12 cellular contexts compared by ENCODE assay signal in genomic region chr1:113534130-113534817, GRCh38.
A peak's percentile ranks its signal among the peaks of the same experiment; 100 is the strongest.
DNase-seq lines count a peak whose midpoint lies in the region; ATAC-seq and TF ChIP-seq lines count a peak whose summit lies in the region.
"Had no signal": no experiment of that assay in that cellular context is flagged by ENCODE, and none has a peak within 500 bp of the region (broad histone marks: within the 10 kb centered on the region; RNA-seq: fewer than 3 reads in every experiment).

No MANE protein-coding gene starts in this region.

- 0 out of 2 replicates have a peak, but pooled peaks cover 7% of the 10 kb centered on the region for H3K9me3 ChIP-seq in SJCRH30 (replicated peaks)
- H3K9me3 ChIP-seq in fibroblast of lung (ENCODE audit: control insufficient read depth, insufficient read depth, low read depth, low read length), result no peaks in the 10 kb centered on the region

- no peak overlapping the region for H3K4me3 Mint-ChIP-seq in GM23338
- H3K4me3 Mint-ChIP-seq: activated CD4-positive, alpha-beta T cell treated with anti-CD3 and anti-CD28 coated beads, Interleukin-2, amount 10 ng/mL, durations not matched to agents 24 days and 14 days; nephron had no signal

- TF ChIP-seq CTCF in GM23338 (conservative IDR thresholded peaks at IDR 0.05; ENCODE audit: low read depth in 2 of 2), result no peak
- TF ChIP-seq CTCF in fibroblast of lung (conservative IDR thresholded peaks at IDR 0.05 in 1 of 2, IDR thresholded peaks at IDR 0.05 in 1 of 2; ENCODE audit: low read depth in 1 of 2, low read length in 2 of 2), result no peak
- no peak for TF ChIP-seq CTCF in retinal pigment epithelial cell (conservative IDR thresholded peaks at IDR 0.05; ENCODE audit: low read depth, low read length)

- ATAC-seq in GM23338, result peak; percentile 63
- no peak for ATAC-seq in HG03175 (IDR thresholded peaks at IDR 0.05; ENCODE audit: unreplicated experiment)
- ATAC-seq in stimulated activated naive CD8-positive, alpha-beta T cell treated with anti-CD3 and anti-CD28 coated beads, Interleukin-15, Interleukin-2, amounts not matched to agents 100 U/mL and 50 U/mL, for 24 hours, result no peak

- H3K4me1 Mint-ChIP-seq in GM23338, result peaks cover 2% of the 10 kb centered on the region; the same call in 2 of the 3 replicates
- H3K4me1 Mint-ChIP-seq: activated CD4-positive, alpha-beta T cell treated with anti-CD3 and anti-CD28 coated beads, Interleukin-2, amount 10 ng/mL, durations not matched to agents 24 days and 14 days had no signal

- no peaks in the 10 kb centered on the region for H3K36me3 Mint-ChIP-seq in GM23338 (ENCODE audit: low read depth)

- no peaks in the 10 kb centered on the region for H3K9me3 Mint-ChIP-seq in GM23338
- H3K9me3 Mint-ChIP-seq: activated CD4-positive, alpha-beta T cell treated with anti-CD3 and anti-CD28 coated beads, Interleukin-2, amount 10 ng/mL, durations not matched to agents 24 days and 14 days; nephron had no signal

- H4K20me1 ChIP-seq in GM23338 (replicated peaks; ENCODE audit: insufficient read depth) (no peaks in the 10 kb centered on the region), fibroblast of lung (ENCODE audit: control insufficient read depth, extremely low read depth, insufficient read depth, low read length) (no peaks in the 10 kb centered on the region)

- no peaks in the 10 kb centered on the region for H3K36me3 ChIP-seq in GM23338 (ENCODE audit: insufficient read depth)
- H3K36me3 ChIP-seq in SJCRH30, result no peaks in the 10 kb centered on the region
- H3K36me3 ChIP-seq in fibroblast of lung (ENCODE audit: control insufficient read depth, insufficient read depth, low read length), result no peaks in the 10 kb centered on the region

- H3K27ac Mint-ChIP-seq in GM23338, result no peak overlapping the region; the same call in 1 of the 2 replicates
- H3K27ac Mint-ChIP-seq: activated CD4-positive, alpha-beta T cell treated with anti-CD3 and anti-CD28 coated beads, Interleukin-2, amount 10 ng/mL, durations not matched to agents 24 days and 14 days had no signal

- no peaks in the 10 kb centered on the region for H3F3A ChIP-seq in GM23338 (replicated peaks; ENCODE audit: low read depth)

- no peak for DNase-seq in GM23338 (ENCODE audit: low spot score)
- peak; percentile 52 to 60 for DNase-seq in SJCRH30
- peak; percentile 15 to 95 for DNase-seq in fibroblast of lung (ENCODE audit: low read depth in 2 of 2)
- peak; percentile 97 for DNase-seq in retinal pigment epithelial cell (ENCODE audit: low read depth)
- no peak for DNase-seq in stimulated activated naive CD8-positive, alpha-beta T cell treated with anti-CD3 and anti-CD28 coated beads, Interleukin-15, Interleukin-2, amounts not matched to agents 100 U/mL and 50 U/mL, for 24 hours
- no peak for DNase-seq in NCI-H345 (lab: John Stamatoyannopoulos, UW)
- no peak for DNase-seq in cardiac septum (ENCODE audit: low spot score)
- DNase-seq: activated CD4-positive, alpha-beta T cell treated with anti-CD3 and anti-CD28 coated beads, Interleukin-2, amount 10 ng/mL, durations not matched to agents 24 days and 14 days; activated gamma-delta T cell; COR-L47 had no signal

- no peak overlapping the region for H3K9ac ChIP-seq in fibroblast of lung (ENCODE audit: insufficient read depth, low read length)

- no peaks in the 10 kb centered on the region for H3K27me3 ChIP-seq in GM23338 (ENCODE audit: insufficient read depth)
- no peaks in the 10 kb centered on the region for H3K27me3 ChIP-seq in SJCRH30
- no peaks in the 10 kb centered on the region for H3K27me3 ChIP-seq in fibroblast of lung (ENCODE audit: control insufficient read depth, insufficient read depth, low read length)

- H3K27ac ChIP-seq in GM23338 (ENCODE audit: low read depth) (no peak overlapping the region), SJCRH30 (peak overlapping the region; percentile 35), fibroblast of lung (ENCODE audit: insufficient read depth, low read length) (no peak overlapping the region)

- H3K4me3 ChIP-seq in GM23338, result no peak overlapping the region
- no peak overlapping the region for H3K4me3 ChIP-seq in SJCRH30
- no peak overlapping the region for H3K4me3 ChIP-seq in fibroblast of lung (replicated peaks in 1 of 4; ENCODE audit: control extremely low read depth in 1 of 4, insufficient read depth in 1 of 4, low read depth in 3 of 4, low read length in 4 of 4)
- H3K4me3 ChIP-seq in retinal pigment epithelial cell (ENCODE audit: low read length), result no peak overlapping the region

- H3K4me2 ChIP-seq in GM23338, result no peak overlapping the region
- no peak overlapping the region for H3K4me2 ChIP-seq in fibroblast of lung (ENCODE audit: extremely low read depth, insufficient read depth, low read length)

- H3K4me1 ChIP-seq in GM23338 (ENCODE audit: insufficient read depth) (no peaks in the 10 kb centered on the region; the same call in 1 of the 2 replicates), SJCRH30 (peaks cover 6% of the 10 kb centered on the region), fibroblast of lung (ENCODE audit: control insufficient read depth, extremely low read depth, insufficient read depth, low read length) (no peaks in the 10 kb centered on the region)

- no peaks in the 10 kb centered on the region for H3K27me3 Mint-ChIP-seq in GM23338 (ENCODE audit: insufficient read depth, low read depth, poor library complexity)
- H3K27me3 Mint-ChIP-seq: activated CD4-positive, alpha-beta T cell treated with anti-CD3 and anti-CD28 coated beads, Interleukin-2, amount 10 ng/mL, durations not matched to agents 24 days and 14 days had no signal

- intact Hi-C loops in cardiac septum (cut with DNase I), result no loop called here

- H3K79me2 ChIP-seq in GM23338 (replicated peaks; ENCODE audit: insufficient read depth), result no peaks in the 10 kb centered on the region; the same call in 1 of the 2 replicates
- H3K79me2 ChIP-seq in fibroblast of lung (ENCODE audit: control insufficient read depth, insufficient read depth, low read length), result no peaks in the 10 kb centered on the region

- H2AFZ ChIP-seq in GM23338 (no peak overlapping the region), fibroblast of lung (ENCODE audit: low read length) (no peak overlapping the region)

- H3K9me2 ChIP-seq in GM23338 (ENCODE audit: insufficient read depth), result no peaks in the 10 kb centered on the region

TF ChIP-seq in GM23338, 12 proteins besides CTCF, POLR2A, EP300 and RAD21 (continues in another document):
- TF ChIP-seq CREB1 (CRISPR knock-in tag; IDR thresholded peaks at IDR 0.05; ENCODE audit: low read depth), result no peak
- TF ChIP-seq EZH2phosphoT487 (IDR thresholded peaks at IDR 0.05; ENCODE audit: unreplicated experiment), result no peak
- TF ChIP-seq ZNF462 (CRISPR knock-in tag; IDR thresholded peaks at IDR 0.05), result no peak
- no peak for TF ChIP-seq STAT1 (IDR thresholded peaks at IDR 0.05; ENCODE audit: unreplicated experiment)
- no peak for TF ChIP-seq JUNB (IDR thresholded peaks at IDR 0.05; ENCODE audit: unreplicated experiment)

Comparison
In these comparisons a context has a peak if more than half of its experiments do, and no peak if none do; other contexts are left out.
1. DNase-seq: peak in SJCRH30 (2 of 2), fibroblast of lung (2 of 2) and retinal pigment epithelial cell (single experiment); none in GM23338 (single experiment), stimulated activated naive CD8-positive, alpha-beta T cell treated with anti-CD3 and anti-CD28 coated beads, Interleukin-15, Interleukin-2, amounts not matched to agents 100 U/mL and 50 U/mL, for 24 hours (single experiment), NCI-H345 (single experiment) and cardiac septum (single experiment).